In the genomic region with DNA sequence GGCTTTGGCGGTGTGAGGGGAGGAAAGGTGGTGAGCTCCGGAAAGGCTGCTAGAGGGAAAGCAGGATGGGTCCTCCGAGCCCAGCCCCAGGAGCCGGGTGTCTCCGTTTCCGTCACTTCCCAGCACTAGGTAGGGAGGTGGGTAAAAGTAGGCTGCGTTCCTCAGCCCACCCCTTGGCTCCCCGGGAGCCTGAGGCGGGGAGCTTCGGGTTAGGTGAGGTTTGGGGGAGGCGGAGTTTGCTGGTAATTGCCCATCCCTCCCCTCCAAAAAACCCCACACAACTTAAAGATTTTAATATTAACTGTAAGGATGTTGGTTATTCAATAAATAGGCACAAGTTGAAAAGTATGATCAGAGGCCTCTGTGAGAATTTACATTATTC, we compare ENCODE assay signal across 1 cellular context.
TF ChIP-seq lines count a peak whose summit lies in the region.

No MANE protein-coding gene starts in this region.

TF ChIP-seq in HepG2, 621 proteins besides CTCF, POLR2A, EP300 and RAD21 (continued from another document):
- TF ChIP-seq ZNF607 (CRISPR knock-in tag; IDR thresholded peaks at IDR 0.05; ENCODE audit: borderline replicate concordance) (0 out of 2 replicates have a peak, but pooled peaks have one; percentile 3), ZNF326 (CRISPR knock-in tag; IDR thresholded peaks at IDR 0.05; ENCODE audit: borderline replicate concordance) (no peak), NFE2L2 (IDR thresholded peaks at IDR 0.05; ENCODE audit: low read length) (no peak), ZNF687 (CRISPR knock-in tag; IDR thresholded peaks at IDR 0.05) (no peak), HDAC1 (CRISPR knock-in tag; IDR thresholded peaks at IDR 0.05) (no peak), FOXJ3 (CRISPR knock-in tag; IDR thresholded peaks at IDR 0.05; ENCODE audit: borderline replicate concordance) (no peak), YEATS2 (CRISPR knock-in tag; IDR thresholded peaks at IDR 0.05; ENCODE audit: borderline replicate concordance) (no peak), TCF7 (IDR thresholded peaks at IDR 0.05; ENCODE audit: low read depth) (no peak), HHEX (CRISPR knock-in tag; IDR thresholded peaks at IDR 0.05) (no peak), KDM5B (CRISPR knock-in tag; IDR thresholded peaks at IDR 0.05; ENCODE audit: borderline replicate concordance) (no peak), XRCC5 (optimal IDR thresholded peaks at IDR 0.05; ENCODE audit: low read length) (peak; percentile 15), ZNF678 (CRISPR knock-in tag; IDR thresholded peaks at IDR 0.05) (no peak), ATF7-NPFF (CRISPR knock-in tag; IDR thresholded peaks at IDR 0.05; ENCODE audit: low read depth) (0 out of 2 replicates have a peak, but pooled peaks have one; percentile 6), SNAI1 (CRISPR knock-in tag; IDR thresholded peaks at IDR 0.05; ENCODE audit: borderline replicate concordance) (peak; percentile 64; the same call in 1 of the 2 replicates), TIGD3 (CRISPR knock-in tag; IDR thresholded peaks at IDR 0.05; ENCODE audit: borderline replicate concordance) (no peak), HNRNPLL (IDR thresholded peaks at IDR 0.05; ENCODE audit: low read depth, low read length, poor library complexity, severe bottlenecking) (no peak), ZNF788 (CRISPR knock-in tag; IDR thresholded peaks at IDR 0.05; ENCODE audit: borderline replicate concordance) (no peak), NFIC (IDR thresholded peaks at IDR 0.05; ENCODE audit: low read length) (no peak), FOXK1 (CRISPR knock-in tag; IDR thresholded peaks at IDR 0.05; ENCODE audit: borderline replicate concordance, low read depth) (no peak), SUZ12 (IDR thresholded peaks at IDR 0.05; ENCODE audit: low read depth, low read length) (no peak), SMARCE1 (IDR thresholded peaks at IDR 0.05; ENCODE audit: borderline replicate concordance) (no peak), HOXA5 (CRISPR knock-in tag; IDR thresholded peaks at IDR 0.05) (no peak), ZNF589 (CRISPR knock-in tag; conservative IDR thresholded peaks at IDR 0.05) (no peak), ZNF564 (CRISPR knock-in tag; IDR thresholded peaks at IDR 0.05) (no peak), ZNF558 (CRISPR knock-in tag; IDR thresholded peaks at IDR 0.05; ENCODE audit: borderline replicate concordance) (no peak), ZMYM2 (CRISPR knock-in tag; IDR thresholded peaks at IDR 0.05) (no peak), GABPB1 (CRISPR knock-in tag; IDR thresholded peaks at IDR 0.05) (no peak), HDAC6 (IDR thresholded peaks at IDR 0.05; ENCODE audit: low read depth, low read length) (no peak), IRX3 (CRISPR knock-in tag; IDR thresholded peaks at IDR 0.05; ENCODE audit: borderline replicate concordance, low read depth) (no peak), MTA3 (CRISPR knock-in tag; IDR thresholded peaks at IDR 0.05) (no peak), FOSL2 (CRISPR knock-in tag; IDR thresholded peaks at IDR 0.05) (no peak), ZBTB21 (CRISPR knock-in tag; IDR thresholded peaks at IDR 0.05) (no peak), EZH2 (conservative IDR thresholded peaks at IDR 0.05; ENCODE audit: low read depth, low read length) (no peak), ZNF296 (CRISPR knock-in tag; conservative IDR thresholded peaks at IDR 0.05) (no peak), CC2D1A (CRISPR knock-in tag; IDR thresholded peaks at IDR 0.05) (0 out of 2 replicates have a peak, but pooled peaks have one; percentile 86), CENPT (CRISPR knock-in tag; IDR thresholded peaks at IDR 0.05; ENCODE audit: low read depth) (no peak), SP5 (CRISPR knock-in tag; IDR thresholded peaks at IDR 0.05; ENCODE audit: borderline replicate concordance, low read depth) (no peak), MIXL1 (CRISPR knock-in tag; IDR thresholded peaks at IDR 0.05) (no peak), ZSCAN25 (CRISPR knock-in tag; IDR thresholded peaks at IDR 0.05) (no peak), TBX3 (IDR thresholded peaks at IDR 0.05; ENCODE audit: borderline replicate concordance) (no peak), NR2F6 (IDR thresholded peaks at IDR 0.05) (no peak), NR2F6 (CRISPR knock-in tag; IDR thresholded peaks at IDR 0.05) (no peak), E2F2 (CRISPR knock-in tag; IDR thresholded peaks at IDR 0.05; ENCODE audit: borderline replicate concordance) (no peak), MEF2D (CRISPR knock-in tag; IDR thresholded peaks at IDR 0.05) (no peak), ASH2L (IDR thresholded peaks at IDR 0.05; ENCODE audit: insufficient read length, low read depth, low read length) (no peak), TERF1 (CRISPR knock-in tag; IDR thresholded peaks at IDR 0.05) (no peak), WIZ (CRISPR knock-in tag; IDR thresholded peaks at IDR 0.05) (no peak), CBFB (CRISPR knock-in tag; IDR thresholded peaks at IDR 0.05) (no peak)
- TF ChIP-seq, protein P1, sequence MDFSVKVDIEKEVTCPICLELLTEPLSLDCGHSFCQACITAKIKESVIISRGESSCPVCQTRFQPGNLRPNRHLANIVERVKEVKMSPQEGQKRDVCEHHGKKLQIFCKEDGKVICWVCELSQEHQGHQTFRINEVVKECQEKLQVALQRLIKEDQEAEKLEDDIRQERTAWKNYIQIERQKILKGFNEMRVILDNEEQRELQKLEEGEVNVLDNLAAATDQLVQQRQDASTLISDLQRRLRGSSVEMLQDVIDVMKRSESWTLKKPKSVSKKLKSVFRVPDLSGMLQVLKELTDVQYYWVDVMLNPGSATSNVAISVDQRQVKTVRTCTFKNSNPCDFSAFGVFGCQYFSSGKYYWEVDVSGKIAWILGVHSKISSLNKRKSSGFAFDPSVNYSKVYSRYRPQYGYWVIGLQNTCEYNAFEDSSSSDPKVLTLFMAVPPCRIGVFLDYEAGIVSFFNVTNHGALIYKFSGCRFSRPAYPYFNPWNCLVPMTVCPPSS (IDR thresholded peaks at IDR 0.05) = no peak
- TF ChIP-seq, protein P2, sequence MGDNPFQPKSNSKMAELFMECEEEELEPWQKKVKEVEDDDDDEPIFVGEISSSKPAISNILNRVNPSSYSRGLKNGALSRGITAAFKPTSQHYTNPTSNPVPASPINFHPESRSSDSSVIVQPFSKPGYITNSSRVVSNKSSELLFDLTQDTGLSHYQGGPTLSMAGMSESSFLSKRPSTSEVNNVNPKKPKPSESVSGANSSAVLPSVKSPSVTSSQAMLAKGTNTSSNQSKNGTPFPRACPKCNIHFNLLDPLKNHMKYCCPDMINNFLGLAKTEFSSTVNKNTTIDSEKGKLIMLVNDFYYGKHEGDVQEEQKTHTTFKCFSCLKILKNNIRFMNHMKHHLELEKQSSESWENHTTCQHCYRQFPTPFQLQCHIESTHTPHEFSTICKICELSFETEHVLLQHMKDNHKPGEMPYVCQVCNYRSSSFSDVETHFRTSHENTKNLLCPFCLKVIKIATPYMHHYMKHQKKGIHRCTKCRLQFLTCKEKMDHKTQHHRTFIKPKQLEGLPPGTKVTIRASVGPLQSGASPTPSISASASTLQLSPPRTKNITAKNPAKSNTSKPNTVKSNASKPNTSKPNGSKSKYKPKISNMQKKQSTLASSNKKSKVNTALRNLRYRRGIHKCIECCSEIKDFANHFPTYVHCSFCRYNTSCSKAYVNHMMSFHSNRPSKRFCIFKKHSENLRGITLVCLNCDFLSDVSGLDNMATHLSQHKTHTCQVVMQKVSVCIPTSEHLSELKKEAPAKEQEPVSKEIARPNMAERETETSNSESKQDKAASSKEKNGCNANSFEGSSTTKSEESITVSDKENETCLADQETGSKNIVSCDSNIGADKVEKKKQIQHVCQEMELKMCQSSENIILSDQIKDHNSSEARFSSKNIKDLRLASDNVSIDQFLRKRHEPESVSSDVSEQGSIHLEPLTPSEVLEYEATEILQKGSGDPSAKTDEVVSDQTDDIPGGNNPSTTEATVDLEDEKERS (CRISPR knock-in tag; IDR thresholded peaks at IDR 0.05) = no peak
- TF ChIP-seq, protein P3, sequence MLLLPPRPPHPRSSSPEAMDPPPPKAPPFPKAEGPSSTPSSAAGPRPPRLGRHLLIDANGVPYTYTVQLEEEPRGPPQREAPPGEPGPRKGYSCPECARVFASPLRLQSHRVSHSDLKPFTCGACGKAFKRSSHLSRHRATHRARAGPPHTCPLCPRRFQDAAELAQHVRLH (CRISPR knock-in tag; IDR thresholded peaks at IDR 0.05; ENCODE audit: borderline replicate concordance, low read depth) = no peak
- TF ChIP-seq, protein P4, sequence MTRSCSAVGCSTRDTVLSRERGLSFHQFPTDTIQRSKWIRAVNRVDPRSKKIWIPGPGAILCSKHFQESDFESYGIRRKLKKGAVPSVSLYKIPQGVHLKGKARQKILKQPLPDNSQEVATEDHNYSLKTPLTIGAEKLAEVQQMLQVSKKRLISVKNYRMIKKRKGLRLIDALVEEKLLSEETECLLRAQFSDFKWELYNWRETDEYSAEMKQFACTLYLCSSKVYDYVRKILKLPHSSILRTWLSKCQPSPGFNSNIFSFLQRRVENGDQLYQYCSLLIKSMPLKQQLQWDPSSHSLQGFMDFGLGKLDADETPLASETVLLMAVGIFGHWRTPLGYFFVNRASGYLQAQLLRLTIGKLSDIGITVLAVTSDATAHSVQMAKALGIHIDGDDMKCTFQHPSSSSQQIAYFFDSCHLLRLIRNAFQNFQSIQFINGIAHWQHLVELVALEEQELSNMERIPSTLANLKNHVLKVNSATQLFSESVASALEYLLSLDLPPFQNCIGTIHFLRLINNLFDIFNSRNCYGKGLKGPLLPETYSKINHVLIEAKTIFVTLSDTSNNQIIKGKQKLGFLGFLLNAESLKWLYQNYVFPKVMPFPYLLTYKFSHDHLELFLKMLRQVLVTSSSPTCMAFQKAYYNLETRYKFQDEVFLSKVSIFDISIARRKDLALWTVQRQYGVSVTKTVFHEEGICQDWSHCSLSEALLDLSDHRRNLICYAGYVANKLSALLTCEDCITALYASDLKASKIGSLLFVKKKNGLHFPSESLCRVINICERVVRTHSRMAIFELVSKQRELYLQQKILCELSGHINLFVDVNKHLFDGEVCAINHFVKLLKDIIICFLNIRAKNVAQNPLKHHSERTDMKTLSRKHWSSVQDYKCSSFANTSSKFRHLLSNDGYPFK (CRISPR knock-in tag; IDR thresholded peaks at IDR 0.05; ENCODE audit: borderline replicate concordance) = no peak
- TF ChIP-seq, protein P5, sequence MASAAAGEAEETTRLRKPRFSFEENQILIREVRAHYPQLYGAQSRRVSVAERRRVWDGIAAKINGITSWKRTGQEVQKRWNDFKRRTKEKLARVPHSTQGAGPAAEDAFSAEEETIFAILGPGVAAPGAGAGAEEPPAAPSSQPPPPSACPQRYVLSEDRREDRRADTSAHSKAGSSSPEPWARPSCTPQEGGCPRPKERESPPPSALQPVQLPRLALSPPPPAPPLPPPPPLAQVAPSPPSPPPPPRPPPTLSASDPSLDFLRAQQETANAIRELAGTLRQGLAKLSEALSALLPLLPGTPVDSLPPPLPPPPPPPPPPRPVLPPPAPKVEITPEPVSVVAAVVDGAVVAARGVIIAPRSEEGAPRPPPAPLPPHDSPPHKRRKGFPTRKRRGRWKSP (CRISPR knock-in tag; IDR thresholded peaks at IDR 0.05) = no peak
